Comparison of ENCODE assay signal across 18 cellular contexts in the genomic region with DNA sequence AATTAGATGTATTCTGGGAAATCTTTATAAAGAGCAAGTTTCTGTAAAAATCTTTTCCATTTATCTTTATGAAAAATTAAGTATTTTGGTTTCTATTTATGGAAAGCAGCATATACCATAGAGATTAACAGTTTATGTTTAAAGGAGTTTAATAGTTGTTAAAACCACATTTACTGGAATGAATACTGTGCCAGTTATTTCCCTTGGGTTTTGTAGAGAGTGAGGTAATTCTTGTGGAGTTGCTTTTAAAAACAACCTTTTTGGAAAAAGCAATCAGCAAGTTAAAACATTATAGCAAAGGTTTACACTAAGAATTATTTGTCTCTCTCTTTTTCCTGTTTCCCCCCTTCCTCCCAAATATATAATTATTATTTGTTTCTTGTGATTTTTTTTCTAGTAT.
DNase-seq lines count a peak whose midpoint lies in the region; TF ChIP-seq lines count a peak whose summit lies in the region.
"Had no signal": no experiment of that assay in that cellular context is flagged by ENCODE, and none has a peak within 500 bp of the region (broad histone marks: within the 10 kb centered on the region; RNA-seq: fewer than 3 reads in every experiment).

No MANE protein-coding gene starts in this region.

- peaks cover 7 to 14% (median 13%) of the 10 kb centered on the region in 3 donors for H3K36me3 ChIP-seq in tibial artery

- no peak overlapping the region for H3K4me3 ChIP-seq in astrocyte of the cerebellum (ENCODE audit: low read depth, low read length)
- no peak overlapping the region for H3K4me3 ChIP-seq in fibroblast of pulmonary artery (replicated peaks; ENCODE audit: low read depth, low read length)
- no peak overlapping the region for H3K4me3 ChIP-seq in tibial artery

- in situ Hi-C loops in astrocyte of the cerebellum (cut with HindIII; ENCODE audit: low sequenced_read_pairs): no loop called here

- H3K27ac ChIP-seq in tibial artery: peak overlapping the region; percentile 56 to 63
- H3K27ac ChIP-seq: HL-60 had no signal

- no peaks in the 10 kb centered on the region for H3K9me3 ChIP-seq in tibial artery

- DNase-seq in GM03348 (ENCODE audit: low spot score) (peak; percentile 11), astrocyte of the cerebellum (ENCODE audit: low read depth) (peak; percentile 15), fibroblast of pulmonary artery (ENCODE audit: low read depth) (peak; percentile 10), tibial artery (no peak), NCI-H1105 treated with DMSO at 0.1 percent for 48 hours (lab: John Stamatoyannopoulos, UW) (no peak), D341Med (ENCODE audit: low spot score) (no peak), T-helper 9 cell (no peak)
- DNase-seq: CD4-positive, alpha-beta memory T cell; DMS79 treated with DMSO at 0.1 percent for 48 hours; GDM1; GOT3; Kasumi-1; NCI-H1105; NCI-H1694 treated with DMSO at 0.1 percent for 48 hours; NCI-H2107; NCI-H2227 treated with DMSO at 0.1 percent for 48 hours; NCI-H524 had no signal

- H3K27me3 ChIP-seq in tibial artery: no peaks in the 10 kb centered on the region

- TF ChIP-seq CTCF in astrocyte of the cerebellum (IDR thresholded peaks at IDR 0.05; ENCODE audit: low read depth, low read length, missing control alignments): no peak
- TF ChIP-seq CTCF in fibroblast of pulmonary artery (IDR thresholded peaks at IDR 0.05; ENCODE audit: low read length, missing control alignments): no peak
- no peak for TF ChIP-seq CTCF in tibial artery (IDR thresholded peaks at IDR 0.05)

- intact Hi-C loops in tibial artery (cut with DNase I; ENCODE audit: low total_unique reads): no loop called here

- H3K4me1 ChIP-seq in tibial artery: peaks cover 0 to 61% (median 10%) of the 10 kb centered on the region in 4 donors

Comparison
In these comparisons a context has a peak if more than half of its experiments do, and no peak if none do; other contexts are left out.
1. DNase-seq: peak in GM03348 (single experiment), astrocyte of the cerebellum (single experiment) and fibroblast of pulmonary artery (single experiment); none in tibial artery (0 of 2), NCI-H1105 treated with DMSO at 0.1 percent for 48 hours (single experiment), D341Med (single experiment) and T-helper 9 cell (single experiment).